Comparison of ENCODE assay signal across 1 cellular context in genomic region chr17:77281024-77281903, GRCh38.
TF ChIP-seq lines count a peak whose summit lies in the region.

No MANE protein-coding gene starts in this region.

TF ChIP-seq in WTC11, 78 proteins besides CTCF, POLR2A, EP300 and RAD21 (continued from another document):
- TF ChIP-seq ARID4B (CRISPR knock-in tag; IDR thresholded peaks at IDR 0.05; ENCODE audit: borderline replicate concordance) = peak; percentile 29; the same call in 1 of the 2 replicates
- TF ChIP-seq ZSCAN18 (CRISPR knock-in tag; IDR thresholded peaks at IDR 0.05) = no peak
- no peak for TF ChIP-seq TP53 (CRISPR knock-in tag; IDR thresholded peaks at IDR 0.05)
- TF ChIP-seq SOX15 (CRISPR knock-in tag; IDR thresholded peaks at IDR 0.05) = no peak
- no peak for TF ChIP-seq ZBTB21 (CRISPR knock-in tag; IDR thresholded peaks at IDR 0.05; ENCODE audit: borderline replicate concordance)
- no peak for TF ChIP-seq ZBTB43 (CRISPR knock-in tag; IDR thresholded peaks at IDR 0.05)
- TF ChIP-seq CBFB (CRISPR knock-in tag; IDR thresholded peaks at IDR 0.05; ENCODE audit: low read depth) = no peak
- no peak for TF ChIP-seq JUN (CRISPR knock-in tag; IDR thresholded peaks at IDR 0.05)
- TF ChIP-seq MLX (CRISPR knock-in tag; IDR thresholded peaks at IDR 0.05) = no peak
- TF ChIP-seq SP1 (CRISPR knock-in tag; conservative IDR thresholded peaks at IDR 0.05) = peak; percentile 77
- TF ChIP-seq FOXP4 (CRISPR knock-in tag; IDR thresholded peaks at IDR 0.05) = peak; percentile 58; the same call in 1 of the 2 replicates
- TF ChIP-seq ZNF121 (CRISPR knock-in tag; IDR thresholded peaks at IDR 0.05) = 0 out of 2 replicates have a peak, but pooled peaks have one; percentile 4
- TF ChIP-seq ZNF425 (CRISPR knock-in tag; conservative IDR thresholded peaks at IDR 0.05) = no peak
- TF ChIP-seq ZNF671 (CRISPR knock-in tag; IDR thresholded peaks at IDR 0.05) = no peak
- no peak for TF ChIP-seq NFYB (CRISPR knock-in tag; conservative IDR thresholded peaks at IDR 0.05; ENCODE audit: low read depth)
- TF ChIP-seq AR (CRISPR knock-in tag; IDR thresholded peaks at IDR 0.05) = no peak
- no peak for TF ChIP-seq RORB (CRISPR knock-in tag; IDR thresholded peaks at IDR 0.05)
- no peak for TF ChIP-seq ATF6 (CRISPR knock-in tag; IDR thresholded peaks at IDR 0.05)
